Comparison of ENCODE assay signal across 16 cellular contexts in genomic region chr3:108822167-108822897, GRCh38. TPM values are rescaled to one million over a fixed set of nuclear protein-coding genes. Genes with fewer than 3 reads are reported as not detected.
DNase-seq lines count a peak whose midpoint lies in the region; ATAC-seq lines count a peak whose summit lies in the region.
"Had no signal": no experiment of that assay in that cellular context is flagged by ENCODE, and none has a peak within 500 bp of the region (broad histone marks: within the 10 kb centered on the region; RNA-seq: fewer than 3 reads in every experiment).

A gene with protein sequence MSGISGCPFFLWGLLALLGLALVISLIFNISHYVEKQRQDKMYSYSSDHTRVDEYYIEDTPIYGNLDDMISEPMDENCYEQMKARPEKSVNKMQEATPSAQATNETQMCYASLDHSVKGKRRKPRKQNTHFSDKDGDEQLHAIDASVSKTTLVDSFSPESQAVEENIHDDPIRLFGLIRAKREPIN (plus strand): TSS chr3:108822786. CDS start chr3:108822928, 142 bp downstream.

- DNase-seq in DMS53 (lab: John Stamatoyannopoulos, UW): peak; percentile 11
- no peak for DNase-seq in DMS53 treated with DMSO at 0.1 percent for 48 hours (lab: John Stamatoyannopoulos, UW; ENCODE audit: unreplicated experiment)
- DNase-seq in activated CD4-positive, alpha-beta memory T cell treated with anti-CD3 and anti-CD28 coated beads, Interleukin-2, amount 10 ng/mL, durations not matched to agents 7 days and 5 days: no peak
- DNase-seq in naive thymus-derived CD4-positive, alpha-beta T cell: peak in 5 of 9 donors; percentile 44 to 63 (median 53)
- no peak for DNase-seq in NCI-H1105 treated with DMSO at 0.1 percent for 48 hours (lab: John Stamatoyannopoulos, UW)
- DNase-seq: activated B cell treated with CpG ODN at 0.5 μM for 24 hours; GM23248; mammary epithelial cell; nucleus accumbens; stimulated activated CD4-positive, alpha-beta T cell treated with anti-CD3 and anti-CD28 coated beads, Interleukin-4, amount 100 ng/mL, for 4 hours had no signal

- H3K4me3 Mint-ChIP-seq in activated CD4-positive, alpha-beta memory T cell treated with anti-CD3 and anti-CD28 coated beads, Interleukin-2, amount 10 ng/mL, durations not matched to agents 7 days and 5 days: peak within 1 kb of the TSS; percentile 82
- H3K4me3 Mint-ChIP-seq in naive thymus-derived CD4-positive, alpha-beta T cell: peak within 1 kb of the TSS; percentile 86 to 100 (median 96)
- H3K4me3 Mint-ChIP-seq: activated B cell treated with CpG ODN at 0.5 μM for 24 hours had no signal

- ATAC-seq in HG02852 (IDR thresholded peaks at IDR 0.05; ENCODE audit: unreplicated experiment) (peak; percentile 43), HG03095 (IDR thresholded peaks at IDR 0.05; ENCODE audit: unreplicated experiment) (no peak), GM18520 (IDR thresholded peaks at IDR 0.05; ENCODE audit: unreplicated experiment) (no peak)
- peak; percentile 44 for ATAC-seq in naive thymus-derived CD4-positive, alpha-beta T cell

- H3K27me3 ChIP-seq in naive thymus-derived CD4-positive, alpha-beta T cell (ENCODE audit: control insufficient read depth in 2 of 2, insufficient read depth in 2 of 2, low read length in 2 of 2): no peaks in the 10 kb centered on the region

- peak within 1 kb of the TSS; percentile 76 for H3K4me3 ChIP-seq in naive thymus-derived CD4-positive, alpha-beta T cell (ENCODE audit: low read length)
- H3K4me3 ChIP-seq: GM23248 had no signal

- H3K9me3 ChIP-seq in naive thymus-derived CD4-positive, alpha-beta T cell (ENCODE audit: control insufficient read depth in 2 of 3, low read length in 3 of 3): no peaks in the 10 kb centered on the region

- peaks cover 26 to 29% of the 10 kb centered on the region in 2 donors for H3K4me1 ChIP-seq in naive thymus-derived CD4-positive, alpha-beta T cell (ENCODE audit: control insufficient read depth in 2 of 2, insufficient read depth in 2 of 2, low read length in 2 of 2)

- H3K4me1 Mint-ChIP-seq in activated CD4-positive, alpha-beta memory T cell treated with anti-CD3 and anti-CD28 coated beads, Interleukin-2, amount 10 ng/mL, durations not matched to agents 7 days and 5 days: peaks cover 35% of the 10 kb centered on the region
- H3K4me1 Mint-ChIP-seq in naive thymus-derived CD4-positive, alpha-beta T cell: peaks cover 22 to 55% (median 42%) of the 10 kb centered on the region in 7 donors
- H3K4me1 Mint-ChIP-seq: activated B cell treated with CpG ODN at 0.5 μM for 24 hours had no signal

- peak within 1 kb of the TSS; percentile 78 for H3K27ac ChIP-seq in naive thymus-derived CD4-positive, alpha-beta T cell (ENCODE audit: low read depth, low read length)
- H3K27ac ChIP-seq: 22Rv1, C4-2B, GM23248 had no signal

- H3K36me3 ChIP-seq in naive thymus-derived CD4-positive, alpha-beta T cell (ENCODE audit: control insufficient read depth in 2 of 3, insufficient read depth in 3 of 3, low read length in 3 of 3): no peaks in the 10 kb centered on the region

- no peaks in the 10 kb centered on the region for H3K27me3 Mint-ChIP-seq in activated CD4-positive, alpha-beta memory T cell treated with anti-CD3 and anti-CD28 coated beads, Interleukin-2, amount 10 ng/mL, durations not matched to agents 7 days and 5 days
- H3K27me3 Mint-ChIP-seq in naive thymus-derived CD4-positive, alpha-beta T cell: no peaks in the 10 kb centered on the region

- POLR2A ChIA-PET in activated CD4-positive, alpha-beta memory T cell treated with anti-CD3 and anti-CD28 coated beads, Interleukin-2, amount 10 ng/mL, durations not matched to agents 7 days and 5 days (lab: Charles Lee): interaction anchor here (0.8 to 8.1 kb wide), 16 partner anchors 14 to 733 kb away, joined by 3 to 481 read pairs (median 8); partner anchors contain the start of genes CIP2A and DZIP3
- POLR2A ChIA-PET in naive thymus-derived CD4-positive, alpha-beta T cell (lab: Charles Lee): interaction anchor here (0.5 to 10.2 kb wide), 6 partner anchors 10 to 690 kb away, joined by 3 to 194 read pairs (median 6); partner anchors contain the start of genes CIP2A and DZIP3

- CTCF ChIA-PET in activated CD4-positive, alpha-beta memory T cell treated with anti-CD3 and anti-CD28 coated beads, Interleukin-2, amount 10 ng/mL, durations not matched to agents 7 days and 5 days (lab: Charles Lee): interaction anchor here (1.3 to 7.9 kb wide), 7 partner anchors 12 to 233 kb away, joined by 3 to 98 read pairs (median 52); partner anchors contain the start of genes CIP2A and DZIP3
- CTCF ChIA-PET in naive thymus-derived CD4-positive, alpha-beta T cell (lab: Charles Lee): interaction anchor here (0.6 to 5.3 kb wide), 6 partner anchors 10 to 158 kb away, joined by 3 to 42 read pairs (median 6); no protein-coding TSS in a partner anchor

- H3K27ac Mint-ChIP-seq in activated CD4-positive, alpha-beta memory T cell treated with anti-CD3 and anti-CD28 coated beads, Interleukin-2, amount 10 ng/mL, durations not matched to agents 7 days and 5 days: peak within 1 kb of the TSS; percentile 92
- H3K27ac Mint-ChIP-seq in naive thymus-derived CD4-positive, alpha-beta T cell: peak within 1 kb of the TSS; percentile 92 to 100 (median 96)
- H3K27ac Mint-ChIP-seq: activated B cell treated with CpG ODN at 0.5 μM for 24 hours had no signal

- H3K9me3 Mint-ChIP-seq in activated CD4-positive, alpha-beta memory T cell treated with anti-CD3 and anti-CD28 coated beads, Interleukin-2, amount 10 ng/mL, durations not matched to agents 7 days and 5 days: no peaks in the 10 kb centered on the region
- H3K9me3 Mint-ChIP-seq in naive thymus-derived CD4-positive, alpha-beta T cell: peaks cover 0 to 2% (median 0%) of the 10 kb centered on the region in 11 donors
- H3K9me3 Mint-ChIP-seq: activated B cell treated with CpG ODN at 0.5 μM for 24 hours had no signal

- peaks cover 43% of the 10 kb centered on the region for H3K36me3 Mint-ChIP-seq in activated CD4-positive, alpha-beta memory T cell treated with anti-CD3 and anti-CD28 coated beads, Interleukin-2, amount 10 ng/mL, durations not matched to agents 7 days and 5 days (ENCODE audit: low read depth)
- H3K36me3 Mint-ChIP-seq in naive thymus-derived CD4-positive, alpha-beta T cell: peaks cover 6 to 22% (median 9%) of the 10 kb centered on the region in 5 donors

- intact Hi-C loops in naive thymus-derived CD4-positive, alpha-beta T cell (cut with micrococcal nuclease): loop anchor here (1.0 to 10.0 kb wide), 12 partner anchors 13 to 1300 kb away; partner anchors contain the start of genes BBX (in 2 of the 2), CIP2A (in 2 of the 2), DZIP3 (in 2 of the 2) and IFT57 (in 2 of the 2)

RNA-seq across cellular contexts. Expression of the gene that starts here (rescaled TPM):
- 100 to 1,000 TPM; 162 to 165 TPM for total RNA-seq in activated CD4-positive, alpha-beta memory T cell treated with anti-CD3 and anti-CD28 coated beads, Interleukin-2, amount 10 ng/mL, durations not matched to agents 7 days and 5 days
- total RNA-seq in naive thymus-derived CD4-positive, alpha-beta T cell: 100 to 1,000 TPM in 4 of 5 experiments, 10 to 100 TPM in 1; 85.5 to 166 (median 146) TPM
- polyA plus RNA-seq in naive thymus-derived CD4-positive, alpha-beta T cell: 100 to 1,000 TPM; 205 to 326 TPM
- total RNA-seq: activated B cell treated with CpG ODN at 0.5 μM for 24 hours, frontal cortex, GM23248, mammary epithelial cell had no signal
- polyA plus RNA-seq: GM23248, mammary epithelial cell had no signal

Comparison
In these comparisons a context has a peak if more than half of its experiments do, and no peak if none do; other contexts are left out.
1. DNase-seq: peak in DMS53 (single experiment) and naive thymus-derived CD4-positive, alpha-beta T cell (5 of 9); none in DMS53 treated with DMSO at 0.1 percent for 48 hours (single experiment), activated CD4-positive, alpha-beta memory T cell treated with anti-CD3 and anti-CD28 coated beads, Interleukin-2, amount 10 ng/mL, durations not matched to agents 7 days and 5 days (single experiment) and NCI-H1105 treated with DMSO at 0.1 percent for 48 hours (single experiment).
2. ATAC-seq: peak in HG02852 (single experiment) and naive thymus-derived CD4-positive, alpha-beta T cell (single experiment); none in HG03095 (single experiment) and GM18520 (single experiment).